8 cellular contexts compared by ENCODE assay signal in genomic region chr10:67386841-67387533, GRCh38.
DNase-seq lines count a peak whose midpoint lies in the region; TF ChIP-seq lines count a peak whose summit lies in the region.
"Not testable (repeated sequence)": the region's sequence is repeated elsewhere in the genome, so short reads cannot be mapped to it uniquely, and the experiment has no call there.

No MANE protein-coding gene starts in this region.

- peaks cover 0 to 17% (median 2%) of the 10 kb centered on the region in 7 donors for H3K9me3 Mint-ChIP-seq in CD14-positive monocyte
- not testable (repeated sequence) for H3K9me3 Mint-ChIP-seq in nephron

- H3K4me3 Mint-ChIP-seq in CD14-positive monocyte = peak overlapping the region; percentile 59 to 79
- peak overlapping the region; percentile 88 to 93 (median 90) for H3K4me3 Mint-ChIP-seq in nephron

- not testable (repeated sequence) for TF ChIP-seq EP300 in esophagus muscularis mucosa (IDR thresholded peaks at IDR 0.05); sigmoid colon (IDR thresholded peaks at IDR 0.05)

- H3K36me3 ChIP-seq in HUES64 (ENCODE audit: insufficient read depth, low read length); WERI-Rb-1; esophagus muscularis mucosa; sigmoid colon: not testable (repeated sequence)

- not testable (repeated sequence) for H3K9me3 ChIP-seq in HUES64 (ENCODE audit: insufficient read depth, low read depth, low read length); WERI-Rb-1 (ENCODE audit: severe bottlenecking); esophagus muscularis mucosa; iPS-18c (ENCODE audit: control insufficient read depth, insufficient read depth, low read length); sigmoid colon

- not testable (repeated sequence) for DNase-seq in CD14-positive monocyte (ENCODE audit: low spot score); WERI-Rb-1; esophagus muscularis mucosa (ENCODE audit: extremely low spot score); sigmoid colon
- peak; percentile 3 for DNase-seq in astrocyte of the spinal cord (ENCODE audit: low read depth, low spot score)

- peak overlapping the region; percentile 74 for H3K9ac ChIP-seq in HUES64 (ENCODE audit: low read depth, low read length)

- H3K27me3 Mint-ChIP-seq in CD14-positive monocyte (ENCODE audit: low read depth in 3 of 3); nephron (ENCODE audit: low read depth): not testable (repeated sequence)

- peaks cover 26% of the 10 kb centered on the region for H3K4me1 ChIP-seq in HUES64 (ENCODE audit: insufficient read depth, low read length)
- H3K4me1 ChIP-seq in esophagus muscularis mucosa, sigmoid colon: not testable (repeated sequence)

- TF ChIP-seq POLR2A in esophagus muscularis mucosa (IDR thresholded peaks at IDR 0.05; ENCODE audit: low read depth); sigmoid colon (IDR thresholded peaks at IDR 0.05): not testable (repeated sequence)

- in situ Hi-C loops in astrocyte of the spinal cord (cut with HindIII; ENCODE audit: low sequenced_read_pairs) = not testable (repeated sequence)

- H3K27ac Mint-ChIP-seq in CD14-positive monocyte = peak overlapping the region in 1 of 7 donors; percentile 8
- H3K27ac Mint-ChIP-seq in nephron = peak overlapping the region; percentile 52 to 81 (median 77)

- 12% methylated on average over 32 of the region's 33 CpGs for WGBS in HUES64
- 24% methylated on average over 32 of the region's 33 CpGs for WGBS in esophagus muscularis mucosa
- WGBS in sigmoid colon, 2 donors = 17 to 26% methylated on average over 33 of the region's 33 CpGs

- not testable (repeated sequence) for H3K36me3 Mint-ChIP-seq in CD14-positive monocyte; nephron (ENCODE audit: low read depth)

- intact Hi-C loops in CD14-positive monocyte (cut with micrococcal nuclease); esophagus muscularis mucosa (cut with DNase I); sigmoid colon (cut with DNase I): not testable (repeated sequence)

- not testable (repeated sequence) for TF ChIP-seq CTCF in CD14-positive monocyte (IDR thresholded peaks at IDR 0.05); WERI-Rb-1 (IDR thresholded peaks at IDR 0.05; ENCODE audit: low read depth, low read length); astrocyte of the spinal cord (IDR thresholded peaks at IDR 0.05; ENCODE audit: low read depth, low read length); esophagus muscularis mucosa (IDR thresholded peaks at IDR 0.05); nephron (IDR thresholded peaks at IDR 0.05; ENCODE audit: unreplicated experiment in 3 of 3); sigmoid colon (IDR thresholded peaks at IDR 0.05)

- H3K4me1 Mint-ChIP-seq in CD14-positive monocyte = not testable (repeated sequence)
- peaks cover 21% of the 10 kb centered on the region for H3K4me1 Mint-ChIP-seq in nephron

- not testable (repeated sequence) for H3K27me3 ChIP-seq in HUES64 (ENCODE audit: insufficient read depth, low read length); WERI-Rb-1 (ENCODE audit: insufficient read depth, low read depth, severe bottlenecking); esophagus muscularis mucosa; sigmoid colon

- not testable (repeated sequence) for H3K27ac ChIP-seq in HUES64 (ENCODE audit: low read depth, low read length); WERI-Rb-1; esophagus muscularis mucosa (replicated peaks in 1 of 4); sigmoid colon

- H3K4me3 ChIP-seq in HUES64 (ENCODE audit: low read length) (peak overlapping the region; percentile 63), WERI-Rb-1 (ENCODE audit: low read depth, low read length) (peak overlapping the region; percentile 28), astrocyte of the spinal cord (ENCODE audit: low read depth, low read length) (peak overlapping the region; percentile 22), esophagus muscularis mucosa (peak overlapping the region; percentile 45 to 59 (median 48)), iPS-18c (ENCODE audit: insufficient read depth, low read depth, low read length) (peak overlapping the region; percentile 40; the same call in 1 of the 2 replicates), sigmoid colon (peak overlapping the region; percentile 20 to 50 (median 41))
